In the genomic region with DNA sequence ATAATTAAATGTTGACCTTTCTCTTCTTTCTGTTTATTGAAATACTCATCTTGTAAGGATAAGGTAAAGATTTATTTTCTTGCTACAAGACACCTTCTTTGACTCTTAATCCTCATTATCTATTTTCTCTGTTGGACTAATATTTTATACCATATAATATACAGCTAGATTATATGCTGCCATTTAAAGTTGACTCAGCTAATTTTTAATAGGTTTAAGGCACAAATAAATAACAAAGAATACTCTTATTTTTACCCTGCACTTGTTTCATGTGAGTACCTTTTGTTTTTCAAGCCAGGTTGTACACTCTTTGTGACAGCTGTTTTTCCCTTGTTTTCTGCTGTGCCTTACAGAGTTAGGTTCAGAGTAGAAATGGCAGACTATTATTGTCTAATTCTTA, we compare ENCODE assay signal across 18 cellular contexts.
DNase-seq lines count a peak whose midpoint lies in the region; ATAC-seq, FAIRE-seq and TF ChIP-seq lines count a peak whose summit lies in the region.
"Had no signal": no experiment of that assay in that cellular context is flagged by ENCODE, and none has a peak within 500 bp of the region (broad histone marks: within the 10 kb centered on the region; RNA-seq: fewer than 3 reads in every experiment).

No MANE protein-coding gene starts in this region.

- H3K27me3 ChIP-seq in IMR-90 (ENCODE audit: control insufficient read depth, insufficient read depth, low read length) (no peaks in the 10 kb centered on the region), mesendoderm (ENCODE audit: insufficient read depth, low read length, poor library complexity) (no peaks in the 10 kb centered on the region)
- H3K27me3 ChIP-seq: BLaER1 treated with 17β-estradiol and CSF1 and Interleukin-3, amounts not matched to agents 10 nM and 100 nM had no signal

- TF ChIP-seq RAD21 in A549 (conservative IDR thresholded peaks at IDR 0.05 in 1 of 2, IDR thresholded peaks at IDR 0.05 in 1 of 2) (no peak), IMR-90 (IDR thresholded peaks at IDR 0.05; ENCODE audit: low read length) (no peak)

- ATAC-seq in A549 (no peak), IMR-90 (ENCODE audit: low read depth) (no peak)
- ATAC-seq: CD8-positive, alpha-beta T cell had no signal

- H4K8ac ChIP-seq in IMR-90 (ENCODE audit: low read depth in 2 of 2, low read length in 2 of 2) = no peak overlapping the region
- H4K8ac ChIP-seq in mesendoderm (ENCODE audit: low read depth, low read length) = no peak overlapping the region

- TF ChIP-seq POLR2A in A549 (IDR thresholded peaks at IDR 0.05; ENCODE audit: low read length) = no peak
- TF ChIP-seq POLR2A in IMR-90 (IDR thresholded peaks at IDR 0.05; ENCODE audit: low read depth, low read length) = no peak

- no peak overlapping the region for H2BK20ac ChIP-seq in IMR-90 (ENCODE audit: low read depth, low read length)

- H3K56ac ChIP-seq in IMR-90 (ENCODE audit: extremely low read depth, insufficient read depth, low read length) (no peak overlapping the region), mesendoderm (ENCODE audit: low read length) (no peak overlapping the region)

- H4K20me1 ChIP-seq in IMR-90 (ENCODE audit: insufficient read depth, low read length) = no peaks in the 10 kb centered on the region
- H4K20me1 ChIP-seq: BLaER1 treated with 17β-estradiol and CSF1 and Interleukin-3, amounts not matched to agents 10 nM and 100 nM had no signal

- H3K4ac ChIP-seq in IMR-90 (ENCODE audit: low read depth, low read length) (no peak overlapping the region), mesendoderm (ENCODE audit: low read depth, low read length) (no peak overlapping the region)

- H3K23ac ChIP-seq in IMR-90 (ENCODE audit: low read depth, low read length) = no peak overlapping the region
- H3K23ac ChIP-seq in mesendoderm (ENCODE audit: low read length) = no peak overlapping the region

- no peaks in the 10 kb centered on the region for H3K9me1 ChIP-seq in IMR-90 (ENCODE audit: insufficient read depth, low read length)

- H3K79me1 ChIP-seq in IMR-90 (ENCODE audit: low read depth in 1 of 2, low read length in 2 of 2) (no peaks in the 10 kb centered on the region), mesendoderm (ENCODE audit: low read length) (no peaks in the 10 kb centered on the region)

- no TSS peak for BruUV-seq in IMR-90 (replicated peaks; lab: Mats Ljungman, UMichigan)

- no peak overlapping the region for H3K14ac ChIP-seq in IMR-90 (replicated peaks; ENCODE audit: low read depth, low read length)

- dilution Hi-C loops in IMR-90 (cut with HindIII; ENCODE audit: low sequenced_read_pairs, unreplicated experiment) = no loop called here

- no peak overlapping the region for H4K5ac ChIP-seq in IMR-90 (ENCODE audit: low read depth, low read length)
- no peak overlapping the region for H4K5ac ChIP-seq in mesendoderm (ENCODE audit: low read length)

- no peak for TF ChIP-seq EP300 in A549 (IDR thresholded peaks at IDR 0.05)

- intact Hi-C loops in IMR-90 (cut with micrococcal nuclease) = no loop called here

- H3K9ac ChIP-seq in IMR-90 (ENCODE audit: low read depth, low read length) (no peak overlapping the region), mesendoderm (ENCODE audit: low read length) (no peak overlapping the region)
- H3K9ac ChIP-seq: BLaER1 treated with 17β-estradiol and CSF1 and Interleukin-3, amounts not matched to agents 10 nM and 100 nM had no signal

- H3K4me3 ChIP-seq in A549 = no peak overlapping the region
- no peak overlapping the region for H3K4me3 ChIP-seq in IMR-90 (ENCODE audit: insufficient read depth, low read depth, low read length)
- H3K4me3 ChIP-seq in mesendoderm (ENCODE audit: low read length) = no peak overlapping the region
- H3K4me3 ChIP-seq: BLaER1 treated with 17β-estradiol and CSF1 and Interleukin-3, amounts not matched to agents 10 nM and 100 nM had no signal

- H3K27ac ChIP-seq in A549 (no peak overlapping the region), IMR-90 (ENCODE audit: insufficient read depth, low read length) (no peak overlapping the region), mesendoderm (ENCODE audit: low read depth, low read length) (no peak overlapping the region)
- H3K27ac ChIP-seq: 22Rv1; BLaER1 treated with 17β-estradiol and CSF1 and Interleukin-3, amounts not matched to agents 10 nM and 100 nM; C4-2B had no signal

- FAIRE-seq in A549 (lab: Jason Lieb, UNC) = no peak
- FAIRE-seq: D721Med, GM12891 had no signal

- in situ Hi-C loops in IMR-90 (cut with MboI; ENCODE audit: low sequenced_read_pairs) = no loop called here

- H2BK120ac ChIP-seq in IMR-90 (ENCODE audit: low read depth, low read length) = no peak overlapping the region
- no peak overlapping the region for H2BK120ac ChIP-seq in mesendoderm (ENCODE audit: low read depth, low read length)

- no peaks in the 10 kb centered on the region for H3K4me1 ChIP-seq in A549
- no peaks in the 10 kb centered on the region for H3K4me1 ChIP-seq in IMR-90 (ENCODE audit: control insufficient read depth, insufficient read depth, low read length)
- H3K4me1 ChIP-seq in mesendoderm (ENCODE audit: control insufficient read depth, low read depth, low read length) = no peaks in the 10 kb centered on the region
- H3K4me1 ChIP-seq: Caco-2 had no signal

- H3K36me3 ChIP-seq in IMR-90 (ENCODE audit: control insufficient read depth, insufficient read depth, low read length) = no peaks in the 10 kb centered on the region
- no peaks in the 10 kb centered on the region for H3K36me3 ChIP-seq in mesendoderm (ENCODE audit: control insufficient read depth, insufficient read depth, low read length)
- H3K36me3 ChIP-seq: BLaER1 treated with 17β-estradiol and CSF1 and Interleukin-3, amounts not matched to agents 10 nM and 100 nM had no signal

- H4K91ac ChIP-seq in IMR-90 (ENCODE audit: insufficient read depth, low read depth, low read length) = no peak overlapping the region

- H3K4me2 ChIP-seq in A549 (no peak overlapping the region), IMR-90 (ENCODE audit: low read depth, low read length) (no peak overlapping the region), mesendoderm (ENCODE audit: low read length) (no peak overlapping the region)
- H3K4me2 ChIP-seq: BLaER1 treated with 17β-estradiol and CSF1 and Interleukin-3, amounts not matched to agents 10 nM and 100 nM had no signal

- H3K9me3 ChIP-seq in A549 (no peaks in the 10 kb centered on the region), IMR-90 (ENCODE audit: control insufficient read depth, insufficient read depth, low read length) (no peaks in the 10 kb centered on the region)
- H3K9me3 ChIP-seq: Caco-2 had no signal

- no peaks in the 10 kb centered on the region for H3K79me2 ChIP-seq in mesendoderm (ENCODE audit: control insufficient read depth, insufficient read depth, low read length)

- no peak overlapping the region for H3K18ac ChIP-seq in IMR-90 (ENCODE audit: low read depth, low read length)
- no peak overlapping the region for H3K18ac ChIP-seq in mesendoderm (ENCODE audit: low read length)

- no peak overlapping the region for H2AK9ac ChIP-seq in IMR-90 (replicated peaks; ENCODE audit: low read depth, low read length, poor library complexity)

- peak; percentile 1 for DNase-seq in NCI-H2227 treated with DMSO at 0.1 percent for 48 hours (lab: John Stamatoyannopoulos, UW)
- DNase-seq in NCI-H2227 (lab: John Stamatoyannopoulos, UW; ENCODE audit: unreplicated experiment) = no peak
- DNase-seq in A549 (ENCODE audit: low read depth in 1 of 2, low spot score in 1 of 2) = no peak
- no peak for DNase-seq in IMR-90
- no peak for DNase-seq in mesendoderm
- no peak for DNase-seq in effector CD8-positive, alpha-beta T cell (lab: John Stamatoyannopoulos, UW)
- DNase-seq: AML-193; Caco-2; Calu3; CD4-positive, alpha-beta T cell; CD8-positive, alpha-beta T cell; DMS79 treated with DMSO at 0.1 percent for 48 hours; GF-D8 had no signal

- H2BK15ac ChIP-seq in IMR-90 (ENCODE audit: low read depth, low read length) (no peak overlapping the region), mesendoderm (replicated peaks; ENCODE audit: low read depth) (no peak overlapping the region)

- no peak for TF ChIP-seq CTCF in A549 (IDR thresholded peaks at IDR 0.05)
- TF ChIP-seq CTCF in IMR-90 (conservative IDR thresholded peaks at IDR 0.05; ENCODE audit: low read depth, low read length) = no peak

- H2AK5ac ChIP-seq in IMR-90 (ENCODE audit: low read depth, low read length) = no peak overlapping the region
- H2AK5ac ChIP-seq in mesendoderm (ENCODE audit: low read length) = no peak overlapping the region

- CTCF ChIA-PET in A549 (lab: Yijun Ruan, JAX) = no interaction called here
- CTCF ChIA-PET in IMR-90 (lab: Yijun Ruan, JAX) = interaction anchor here (0.5 to 1.0 kb wide), 2 partner anchors 9 to 36 kb away, joined by 3 read pairs; no protein-coding TSS in a partner anchor

- POLR2A ChIA-PET in A549 (lab: Yijun Ruan, JAX) (no interaction called here), IMR-90 (lab: Charles Lee; ENCODE audit: unreplicated experiment) (interaction anchor here (0.6 kb wide), 1 partner anchor 171 kb away, joined by 3 read pairs; no protein-coding TSS in a partner anchor)

- no peak overlapping the region for H2AFZ ChIP-seq in IMR-90 (replicated peaks; ENCODE audit: low read length, poor library complexity)

- H2BK5ac ChIP-seq in IMR-90 (ENCODE audit: low read depth, low read length, poor library complexity, severe bottlenecking) = no peak overlapping the region
- no peak overlapping the region for H2BK5ac ChIP-seq in mesendoderm (ENCODE audit: low read length)

TF ChIP-seq in A549, 52 proteins besides CTCF, POLR2A, EP300 and RAD21 (continues in another document):
- no peak for TF ChIP-seq PHF8 (IDR thresholded peaks at IDR 0.05; ENCODE audit: borderline replicate concordance, low read depth)
- no peak for TF ChIP-seq RCOR1 (IDR thresholded peaks at IDR 0.05; ENCODE audit: low read depth, low read length)
- TF ChIP-seq FOSL2 (IDR thresholded peaks at IDR 0.05) = no peak
- no peak for TF ChIP-seq FOSL2 (CRISPR knock-in tag; IDR thresholded peaks at IDR 0.05)

TF ChIP-seq in IMR-90, 13 proteins besides CTCF, POLR2A, EP300 and RAD21:
- TF ChIP-seq RFX5 (IDR thresholded peaks at IDR 0.05; ENCODE audit: low read depth, low read length) (no peak), MAFK (IDR thresholded peaks at IDR 0.05; ENCODE audit: low read depth, low read length) (peak; percentile 38; the same call in 1 of the 2 replicates)
